ENCODE assay signal across 8 cellular contexts in the genomic region with DNA sequence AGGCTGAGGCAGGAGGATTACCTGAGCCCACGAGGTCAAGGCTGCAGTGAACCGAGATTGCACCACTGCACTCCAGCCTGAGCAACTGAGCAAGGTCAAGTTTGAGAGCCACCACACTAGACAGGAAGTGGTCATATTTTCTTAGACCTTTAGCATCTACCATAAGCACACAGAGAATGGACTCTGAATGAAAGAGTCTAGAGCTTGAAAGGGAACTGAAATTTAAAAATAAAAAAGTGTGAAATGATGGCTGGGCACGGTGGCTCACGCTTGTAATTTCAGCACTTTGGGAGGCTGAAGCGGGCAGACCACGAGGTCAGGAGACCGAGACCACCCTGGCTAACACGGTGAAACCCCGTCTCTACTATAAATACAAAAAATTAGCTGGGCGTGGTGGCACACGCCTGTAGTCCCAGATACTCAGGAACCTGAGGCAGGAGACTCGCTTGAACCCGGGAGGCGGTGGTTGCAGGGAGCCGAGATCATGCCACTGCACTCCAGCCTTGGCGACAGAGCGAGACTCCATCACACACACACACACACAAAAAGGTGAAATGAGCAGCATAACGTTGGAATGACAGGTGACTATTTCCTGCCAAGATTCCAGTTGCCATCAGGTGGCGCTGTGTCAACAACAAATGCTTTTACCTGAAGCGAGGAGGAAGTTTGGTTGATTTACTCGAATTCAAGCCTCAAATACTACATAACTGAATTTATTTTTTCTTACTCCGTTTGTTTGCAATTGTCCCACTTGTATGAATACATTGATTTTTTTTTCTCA. TPM values are rescaled to one million over a fixed set of nuclear protein-coding genes. Genes with fewer than 3 reads are reported as not detected.
DNase-seq lines count a peak whose midpoint lies in the region; ATAC-seq, FAIRE-seq and TF ChIP-seq lines count a peak whose summit lies in the region.

No MANE protein-coding gene starts in this region.

- H3K36me3 Mint-ChIP-seq in endodermal cell (ENCODE audit: low read depth): no peaks in the 10 kb centered on the region

- no peak overlapping the region for H3K4me3 Mint-ChIP-seq in endodermal cell

- H3K9me3 ChIP-seq in BLaER1 treated with 17β-estradiol and CSF1 and Interleukin-3, amounts not matched to agents 10 nM and 100 nM (replicated peaks in 1 of 11): no peaks in the 10 kb centered on the region
- H3K9me3 ChIP-seq in endodermal cell (ENCODE audit: control insufficient read depth, low read length) (no peaks in the 10 kb centered on the region), mononuclear cell (ENCODE audit: low read depth, low read length) (no peaks in the 10 kb centered on the region)

- no peaks in the 10 kb centered on the region for H3K27me3 ChIP-seq in BLaER1 treated with 17β-estradiol and CSF1 and Interleukin-3, amounts not matched to agents 10 nM and 100 nM
- H3K27me3 ChIP-seq in endodermal cell (ENCODE audit: control insufficient read depth, insufficient read depth, low read length, poor library complexity, severe bottlenecking) (no peaks in the 10 kb centered on the region), mononuclear cell (ENCODE audit: insufficient read depth, low read length) (no peaks in the 10 kb centered on the region)

- WGBS in endodermal cell (ENCODE audit: insufficient coverage in 1 of 2, insufficient read length in 1 of 2), 2 experiments: 46 to 52% methylated on average over 7 to 22 of the region's 22 CpGs

- H4K20me1 ChIP-seq in BLaER1 treated with 17β-estradiol and CSF1 and Interleukin-3, amounts not matched to agents 10 nM and 100 nM: no peaks in the 10 kb centered on the region

- peak overlapping the region in 9 of 11 experiments; percentile 4 to 79 (median 51); a peak in 14 of 22 replicates for H3K27ac ChIP-seq in BLaER1 treated with 17β-estradiol and CSF1 and Interleukin-3, amounts not matched to agents 10 nM and 100 nM
- no peak overlapping the region for H3K27ac ChIP-seq in endodermal cell (ENCODE audit: low read depth, low read length)

- H3K9ac ChIP-seq in BLaER1 treated with 17β-estradiol and CSF1 and Interleukin-3, amounts not matched to agents 10 nM and 100 nM: peak overlapping the region in 6 of 11 experiments; percentile 36 to 72 (median 56); a peak in 9 of 22 replicates
- H3K9ac ChIP-seq in endodermal cell (ENCODE audit: extremely low read depth, low read length, poor library complexity, severe bottlenecking): no peak overlapping the region

- H3K27ac Mint-ChIP-seq in endodermal cell: no peak overlapping the region

- H3K27me3 Mint-ChIP-seq in endodermal cell (ENCODE audit: insufficient read depth): peaks cover 11% of the 10 kb centered on the region

- no peaks in the 10 kb centered on the region for H3K9me3 Mint-ChIP-seq in endodermal cell

- H3K4me2 ChIP-seq in BLaER1 treated with 17β-estradiol and CSF1 and Interleukin-3, amounts not matched to agents 10 nM and 100 nM: peak overlapping the region; percentile 36 to 87 (median 68)

- peak; percentile 83 for ATAC-seq in HG03432 (IDR thresholded peaks at IDR 0.05; ENCODE audit: unreplicated experiment)

- DNase-seq in GM19239 (ENCODE audit: insufficient read length, low spot score): no peak
- peak; percentile 82 for DNase-seq in NCI-H748 (lab: John Stamatoyannopoulos, UW; ENCODE audit: unreplicated experiment)
- DNase-seq in activated CD8-positive, alpha-beta memory T cell treated with anti-CD3 and anti-CD28 coated beads for 4 hours (ENCODE audit: low read depth in 2 of 2): peak; percentile 59 to 64
- DNase-seq in endodermal cell: peak; percentile 92
- DNase-seq in stimulated activated CD8-positive, alpha-beta memory T cell treated with anti-CD3 and anti-CD28 coated beads, Interleukin-2, amount 100 ng/mL, for 48 hours (ENCODE audit: low read depth in 2 of 2): peak; percentile 47 to 63

- peaks cover 14 to 56% (median 42%) of the 10 kb centered on the region in 10 experiments for H3K4me1 ChIP-seq in BLaER1 treated with 17β-estradiol and CSF1 and Interleukin-3, amounts not matched to agents 10 nM and 100 nM
- H3K4me1 ChIP-seq in endodermal cell (ENCODE audit: control insufficient read depth, insufficient read depth, low read length) (no peaks in the 10 kb centered on the region), mononuclear cell (ENCODE audit: insufficient read depth, low read length) (peaks cover 49% of the 10 kb centered on the region)

- peak; percentile 96 for FAIRE-seq in GM19239 (lab: Jason Lieb, UNC)

- peak overlapping the region in 6 of 10 experiments; percentile 2 to 52 (median 30); a peak in 10 of 20 replicates for H3K4me3 ChIP-seq in BLaER1 treated with 17β-estradiol and CSF1 and Interleukin-3, amounts not matched to agents 10 nM and 100 nM
- no peak overlapping the region for H3K4me3 ChIP-seq in endodermal cell (ENCODE audit: low read length)
- peak overlapping the region; percentile 10 for H3K4me3 ChIP-seq in mononuclear cell (ENCODE audit: low read length)

- no peaks in the 10 kb centered on the region for H3K36me3 ChIP-seq in BLaER1 treated with 17β-estradiol and CSF1 and Interleukin-3, amounts not matched to agents 10 nM and 100 nM
- H3K36me3 ChIP-seq in endodermal cell (ENCODE audit: control insufficient read depth, insufficient read depth, low read length): no peaks in the 10 kb centered on the region

- peak; percentile 92 for TF ChIP-seq CTCF in endodermal cell (conservative IDR thresholded peaks at IDR 0.05)

- H3K4me1 Mint-ChIP-seq in endodermal cell: peaks cover 23% of the 10 kb centered on the region

RNA-seq across cellular contexts. Expression of a gene that starts 21.3 kb away (rescaled TPM):
- 10 to 100 TPM; 51.5 to 59.8 TPM for total RNA-seq in endodermal cell
- 65.6 TPM for polyA plus RNA-seq in endodermal cell (2013, experiment 1 of 2)
- 59.0 TPM for polyA plus RNA-seq in endodermal cell (2013, experiment 2 of 2)
- 23.7 TPM for total RNA-seq in mononuclear cell

RNA-seq across cellular contexts. Expression of a gene that starts 30.4 kb away (rescaled TPM):
- total RNA-seq in endodermal cell: 10 to 100 TPM; 13.2 to 18.6 TPM
- 13.7 TPM for polyA plus RNA-seq in endodermal cell (2013, experiment 1 of 2)
- polyA plus RNA-seq in endodermal cell (2013, experiment 2 of 2): 13.8 TPM
- 27.7 TPM for total RNA-seq in mononuclear cell
